ENCODE assay signal across 29 cellular contexts in the genomic region with DNA sequence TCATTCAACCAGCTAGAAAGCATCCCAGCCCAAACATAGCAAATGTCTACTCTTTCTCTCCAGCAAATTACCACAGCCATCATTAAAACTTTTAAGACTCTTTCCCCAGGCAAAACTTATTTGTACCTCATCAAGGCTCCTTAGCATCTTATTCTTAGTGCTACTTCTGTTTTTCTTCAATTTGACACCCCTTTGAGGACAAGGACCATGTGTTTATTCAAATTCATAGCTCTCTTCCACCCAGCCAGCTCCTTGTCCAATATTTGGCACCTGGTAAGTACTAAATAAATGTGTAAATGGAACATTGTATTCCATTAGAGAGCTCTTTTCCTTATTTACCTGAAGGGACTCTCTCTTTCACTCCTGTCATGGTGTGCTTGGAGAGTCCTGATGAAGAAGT.
"Had no signal": no experiment of that assay in that cellular context is flagged by ENCODE, and none has a peak within 500 bp of the region (broad histone marks: within the 10 kb centered on the region; RNA-seq: fewer than 3 reads in every experiment).

No MANE protein-coding gene starts in this region.

- H3K36me3 ChIP-seq: adrenal gland, ascending aorta, brain microvascular endothelial cell, breast epithelium, cardiac muscle cell had no signal

- H3K9me3 ChIP-seq: adrenal gland, ascending aorta, body of pancreas, breast epithelium had no signal

- H3K27me3 ChIP-seq: adrenal gland, ascending aorta, body of pancreas, brain microvascular endothelial cell, breast epithelium, cardiac muscle cell had no signal

- H3K4me3 ChIP-seq: adrenal gland, ascending aorta, body of pancreas, breast epithelium, cardiac muscle cell had no signal

- H3K27ac ChIP-seq: adrenal gland, ascending aorta, body of pancreas, brain microvascular endothelial cell, breast epithelium, cardiac muscle cell had no signal

- DNase-seq: activated effector memory CD4-positive, alpha-beta T cell treated with anti-CD3 and anti-CD28 coated beads, Interleukin-2, amount 50 U/mL, for 16 hours; activated effector memory CD4-positive, alpha-beta T cell treated with Interleukin-2 at 50 U/mL for 16 hours; activated gamma-delta T cell; activated gamma-delta T cell treated with Interleukin-2 at 50 U/mL for 16 hours; activated naive CD4-positive, alpha-beta T cell; activated naive CD4-positive, alpha-beta T cell treated with anti-CD3 and anti-CD28 coated beads for 36 hours; activated naive CD4-positive, alpha-beta T cell treated with anti-CD3 and anti-CD28 coated beads, Interleukin-2, amount 10 ng/mL, durations not matched to agents 7 days and 5 days; activated naive CD4-positive, alpha-beta T cell treated with anti-CD3 and anti-CD28 coated beads, Interleukin-2, amount 50 U/mL, for 16 hours; activated naive CD4-positive, alpha-beta T cell treated with Interleukin-2 at 50 U/mL for 16 hours; activated naive CD8-positive, alpha-beta T cell treated with anti-CD3 and anti-CD28 coated beads for 36 hours; activated naive CD8-positive, alpha-beta T cell treated with anti-CD3 and anti-CD28 coated beads, Interleukin-2, amount 10 ng/mL, durations not matched to agents 7 days and 5 days; activated naive CD8-positive, alpha-beta T cell treated with anti-CD3 and anti-CD28 coated beads, Interleukin-2, amount 50 U/mL, for 24 hours; activated T-cell treated with anti-CD3 and anti-CD28 coated beads, Interleukin-2, amount 50 U/mL, for 1 hour; activated T-cell treated with anti-CD3 and anti-CD28 coated beads, Interleukin-2, amount 50 U/mL, for 24 hours; activated T-cell treated with anti-CD3 and anti-CD28 coated beads, Interleukin-2, amount 50 U/mL, for 4 hours; activated T-cell treated with anti-CD3 and anti-CD28 coated beads, Interleukin-2, amount 50 U/mL, for 48 hours; activated T-cell treated with anti-CD3 and anti-CD28 coated beads, Interleukin-2, amount 50 U/mL, for 72 hours; adrenal gland; amniotic stem cell; amygdala; anterior cingulate cortex; aorta; body of pancreas; brain microvascular endothelial cell; central memory CD4-positive, alpha-beta T cell; cerebellar nuclear complex had no signal

- H3K4me1 ChIP-seq: adrenal gland, ascending aorta, body of pancreas, breast epithelium had no signal
